In the genomic region with DNA sequence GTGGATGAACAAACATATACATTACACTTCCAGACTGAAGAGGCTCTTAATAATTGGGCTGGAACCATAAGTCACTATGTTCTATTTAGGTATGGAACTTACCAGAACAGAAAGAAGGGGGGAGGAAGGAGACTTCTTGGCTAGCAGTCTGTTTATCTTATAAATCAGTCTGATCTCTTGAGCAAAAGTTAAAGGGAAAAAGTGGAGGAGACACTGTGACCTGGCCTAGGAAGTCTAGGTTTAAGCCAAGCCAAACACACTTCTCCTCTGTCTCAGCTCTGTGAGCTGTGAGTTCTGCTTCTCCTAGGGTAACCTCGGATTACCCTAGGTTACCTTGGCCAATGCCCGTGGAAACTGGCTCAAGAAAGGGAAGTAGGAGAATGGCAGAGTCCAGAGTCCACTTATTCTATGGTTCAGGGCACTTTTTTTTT, we compare ENCODE assay signal across 2 cellular contexts.
A peak's percentile ranks its signal among the peaks of the same experiment; 100 is the strongest.
TF ChIP-seq lines count a peak whose summit lies in the region.

No MANE protein-coding gene starts in this region.

TF ChIP-seq in A549, 52 proteins besides CTCF, POLR2A, EP300 and RAD21 (continues in another document):
- TF ChIP-seq CBX8 (IDR thresholded peaks at IDR 0.05) (no peak), JUN (IDR thresholded peaks at IDR 0.05) (peak in 1 of 2 experiments; percentile 66; a peak in 2 of 5 replicates), ZNF302 (CRISPR knock-in tag; IDR thresholded peaks at IDR 0.05) (no peak), FOXS1 (CRISPR knock-in tag; IDR thresholded peaks at IDR 0.05) (peak; percentile 80; the same call in 1 of the 2 replicates), TP53 (CRISPR knock-in tag; IDR thresholded peaks at IDR 0.05) (no peak), CEBPB (IDR thresholded peaks at IDR 0.05) (peak; percentile 4 to 62; a peak in 2 of 4 replicates), HOXB5 (CRISPR knock-in tag; IDR thresholded peaks at IDR 0.05) (no peak), EHF (CRISPR knock-in tag; IDR thresholded peaks at IDR 0.05) (no peak), SMC3 (IDR thresholded peaks at IDR 0.05) (no peak; the same call in 2 of the 3 replicates), NR3C1 (IDR thresholded peaks at IDR 0.05) (no peak), ZC3H11A (IDR thresholded peaks at IDR 0.05) (no peak), FOSL2 (IDR thresholded peaks at IDR 0.05) (no peak), FOSL2 (CRISPR knock-in tag; IDR thresholded peaks at IDR 0.05) (no peak; the same call in 1 of the 2 replicates), ZFP36 (IDR thresholded peaks at IDR 0.05; ENCODE audit: borderline replicate concordance, partially characterized antibody) (no peak), CHD2 (IDR thresholded peaks at IDR 0.05; ENCODE audit: low read length, partially characterized antibody) (no peak), MAZ (IDR thresholded peaks at IDR 0.05; ENCODE audit: borderline replicate concordance, low read depth, low read length) (no peak), ZSCAN20 (CRISPR knock-in tag; IDR thresholded peaks at IDR 0.05) (no peak), EHMT2 (IDR thresholded peaks at IDR 0.05; ENCODE audit: low read depth) (no peak), CBX2 (IDR thresholded peaks at IDR 0.05; ENCODE audit: borderline replicate concordance, low read depth) (no peak), RARB (CRISPR knock-in tag; IDR thresholded peaks at IDR 0.05) (no peak; the same call in 1 of the 2 replicates), KDM1A (IDR thresholded peaks at IDR 0.05; ENCODE audit: low read depth) (no peak), FOSB (CRISPR knock-in tag; IDR thresholded peaks at IDR 0.05) (no peak), JUNB (IDR thresholded peaks at IDR 0.05) (peak; percentile 56), TFCP2L1 (CRISPR knock-in tag; IDR thresholded peaks at IDR 0.05) (no peak), ESRRA (IDR thresholded peaks at IDR 0.05; ENCODE audit: borderline replicate concordance, low read length) (peak; percentile 81; the same call in 1 of the 2 replicates), GATA3 (IDR thresholded peaks at IDR 0.05; ENCODE audit: borderline replicate concordance) (peak; percentile 91), BHLHE40 (IDR thresholded peaks at IDR 0.05; ENCODE audit: low read depth, low read length) (no peak), KDM5A (IDR thresholded peaks at IDR 0.05) (no peak)
- TF ChIP-seq, protein P1, sequence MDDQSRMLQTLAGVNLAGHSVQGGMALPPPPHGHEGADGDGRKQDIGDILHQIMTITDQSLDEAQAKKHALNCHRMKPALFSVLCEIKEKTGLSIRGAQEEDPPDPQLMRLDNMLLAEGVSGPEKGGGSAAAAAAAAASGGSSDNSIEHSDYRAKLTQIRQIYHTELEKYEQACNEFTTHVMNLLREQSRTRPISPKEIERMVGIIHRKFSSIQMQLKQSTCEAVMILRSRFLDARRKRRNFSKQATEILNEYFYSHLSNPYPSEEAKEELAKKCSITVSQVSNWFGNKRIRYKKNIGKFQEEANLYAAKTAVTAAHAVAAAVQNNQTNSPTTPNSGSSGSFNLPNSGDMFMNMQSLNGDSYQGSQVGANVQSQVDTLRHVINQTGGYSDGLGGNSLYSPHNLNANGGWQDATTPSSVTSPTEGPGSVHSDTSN (IDR thresholded peaks at IDR 0.05): 0 out of 2 replicates have a peak, but pooled peaks have one; percentile 46
- TF ChIP-seq, protein P2, sequence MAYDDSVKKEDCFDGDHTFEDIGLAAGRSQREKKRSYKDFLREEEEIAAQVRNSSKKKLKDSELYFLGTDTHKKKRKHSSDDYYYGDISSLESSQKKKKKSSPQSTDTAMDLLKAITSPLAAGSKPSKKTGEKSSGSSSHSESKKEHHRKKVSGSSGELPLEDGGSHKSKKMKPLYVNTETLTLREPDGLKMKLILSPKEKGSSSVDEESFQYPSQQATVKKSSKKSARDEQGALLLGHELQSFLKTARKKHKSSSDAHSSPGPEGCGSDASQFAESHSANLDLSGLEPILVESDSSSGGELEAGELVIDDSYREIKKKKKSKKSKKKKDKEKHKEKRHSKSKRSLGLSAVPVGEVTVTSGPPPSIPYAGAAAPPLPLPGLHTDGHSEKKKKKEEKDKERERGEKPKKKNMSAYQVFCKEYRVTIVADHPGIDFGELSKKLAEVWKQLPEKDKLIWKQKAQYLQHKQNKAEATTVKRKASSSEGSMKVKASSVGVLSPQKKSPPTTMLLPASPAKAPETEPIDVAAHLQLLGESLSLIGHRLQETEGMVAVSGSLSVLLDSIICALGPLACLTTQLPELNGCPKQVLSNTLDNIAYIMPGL (CRISPR knock-in tag; IDR thresholded peaks at IDR 0.05; ENCODE audit: borderline replicate concordance): no peak
- TF ChIP-seq, protein P3, sequence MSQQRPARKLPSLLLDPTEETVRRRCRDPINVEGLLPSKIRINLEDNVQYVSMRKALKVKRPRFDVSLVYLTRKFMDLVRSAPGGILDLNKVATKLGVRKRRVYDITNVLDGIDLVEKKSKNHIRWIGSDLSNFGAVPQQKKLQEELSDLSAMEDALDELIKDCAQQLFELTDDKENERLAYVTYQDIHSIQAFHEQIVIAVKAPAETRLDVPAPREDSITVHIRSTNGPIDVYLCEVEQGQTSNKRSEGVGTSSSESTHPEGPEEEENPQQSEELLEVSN (IDR thresholded peaks at IDR 0.05; ENCODE audit: borderline replicate concordance, low read depth): no peak
- TF ChIP-seq, protein P4, sequence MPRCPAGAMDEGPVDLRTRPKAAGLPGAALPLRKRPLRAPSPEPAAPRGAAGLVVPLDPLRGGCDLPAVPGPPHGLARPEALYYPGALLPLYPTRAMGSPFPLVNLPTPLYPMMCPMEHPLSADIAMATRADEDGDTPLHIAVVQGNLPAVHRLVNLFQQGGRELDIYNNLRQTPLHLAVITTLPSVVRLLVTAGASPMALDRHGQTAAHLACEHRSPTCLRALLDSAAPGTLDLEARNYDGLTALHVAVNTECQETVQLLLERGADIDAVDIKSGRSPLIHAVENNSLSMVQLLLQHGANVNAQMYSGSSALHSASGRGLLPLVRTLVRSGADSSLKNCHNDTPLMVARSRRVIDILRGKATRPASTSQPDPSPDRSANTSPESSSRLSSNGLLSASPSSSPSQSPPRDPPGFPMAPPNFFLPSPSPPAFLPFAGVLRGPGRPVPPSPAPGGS (IDR thresholded peaks at IDR 0.05): peak; percentile 30; the same call in 1 of the 3 replicates
- TF ChIP-seq, protein P5, sequence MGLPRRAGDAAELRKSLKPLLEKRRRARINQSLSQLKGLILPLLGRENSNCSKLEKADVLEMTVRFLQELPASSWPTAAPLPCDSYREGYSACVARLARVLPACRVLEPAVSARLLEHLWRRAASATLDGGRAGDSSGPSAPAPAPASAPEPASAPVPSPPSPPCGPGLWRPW (IDR thresholded peaks at IDR 0.05): no peak
- TF ChIP-seq, protein P6, sequence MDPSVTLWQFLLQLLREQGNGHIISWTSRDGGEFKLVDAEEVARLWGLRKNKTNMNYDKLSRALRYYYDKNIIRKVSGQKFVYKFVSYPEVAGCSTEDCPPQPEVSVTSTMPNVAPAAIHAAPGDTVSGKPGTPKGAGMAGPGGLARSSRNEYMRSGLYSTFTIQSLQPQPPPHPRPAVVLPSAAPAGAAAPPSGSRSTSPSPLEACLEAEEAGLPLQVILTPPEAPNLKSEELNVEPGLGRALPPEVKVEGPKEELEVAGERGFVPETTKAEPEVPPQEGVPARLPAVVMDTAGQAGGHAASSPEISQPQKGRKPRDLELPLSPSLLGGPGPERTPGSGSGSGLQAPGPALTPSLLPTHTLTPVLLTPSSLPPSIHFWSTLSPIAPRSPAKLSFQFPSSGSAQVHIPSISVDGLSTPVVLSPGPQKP (IDR thresholded peaks at IDR 0.05; ENCODE audit: low read depth, low read length): no peak

TF ChIP-seq in IMR-90, 13 proteins besides CTCF, POLR2A, EP300 and RAD21:
- no peak for TF ChIP-seq RFX5 (IDR thresholded peaks at IDR 0.05; ENCODE audit: low read depth, low read length)
- no peak for TF ChIP-seq MAFK (IDR thresholded peaks at IDR 0.05; ENCODE audit: low read depth, low read length)
- TF ChIP-seq, protein P7, sequence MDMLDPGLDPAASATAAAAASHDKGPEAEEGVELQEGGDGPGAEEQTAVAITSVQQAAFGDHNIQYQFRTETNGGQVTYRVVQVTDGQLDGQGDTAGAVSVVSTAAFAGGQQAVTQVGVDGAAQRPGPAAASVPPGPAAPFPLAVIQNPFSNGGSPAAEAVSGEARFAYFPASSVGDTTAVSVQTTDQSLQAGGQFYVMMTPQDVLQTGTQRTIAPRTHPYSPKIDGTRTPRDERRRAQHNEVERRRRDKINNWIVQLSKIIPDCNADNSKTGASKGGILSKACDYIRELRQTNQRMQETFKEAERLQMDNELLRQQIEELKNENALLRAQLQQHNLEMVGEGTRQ (IDR thresholded peaks at IDR 0.05; ENCODE audit: low read depth, low read length): no peak
- TF ChIP-seq CHD1 (IDR thresholded peaks at IDR 0.05; ENCODE audit: low read depth, low read length): no peak
- TF ChIP-seq RCOR1 (IDR thresholded peaks at IDR 0.05; ENCODE audit: insufficient replicate concordance, low read length): no peak
- no peak for TF ChIP-seq MXI1 (IDR thresholded peaks at IDR 0.05; ENCODE audit: borderline replicate concordance, low read depth, low read length)
- no peak for TF ChIP-seq SMC3 (IDR thresholded peaks at IDR 0.05; ENCODE audit: low read depth, low read length)
- TF ChIP-seq, protein P6 (IDR thresholded peaks at IDR 0.05; ENCODE audit: borderline replicate concordance, low read depth, low read length): no peak
- TF ChIP-seq CEBPB (IDR thresholded peaks at IDR 0.05; ENCODE audit: low read depth, low read length): no peak
- TF ChIP-seq NFE2L2 (IDR thresholded peaks at IDR 0.05; ENCODE audit: low read depth, low read length): no peak
- no peak for TF ChIP-seq MAZ (IDR thresholded peaks at IDR 0.05; ENCODE audit: borderline replicate concordance, low read depth, low read length)
